ENCODE assay signal across 10 cellular contexts in the genomic region with DNA sequence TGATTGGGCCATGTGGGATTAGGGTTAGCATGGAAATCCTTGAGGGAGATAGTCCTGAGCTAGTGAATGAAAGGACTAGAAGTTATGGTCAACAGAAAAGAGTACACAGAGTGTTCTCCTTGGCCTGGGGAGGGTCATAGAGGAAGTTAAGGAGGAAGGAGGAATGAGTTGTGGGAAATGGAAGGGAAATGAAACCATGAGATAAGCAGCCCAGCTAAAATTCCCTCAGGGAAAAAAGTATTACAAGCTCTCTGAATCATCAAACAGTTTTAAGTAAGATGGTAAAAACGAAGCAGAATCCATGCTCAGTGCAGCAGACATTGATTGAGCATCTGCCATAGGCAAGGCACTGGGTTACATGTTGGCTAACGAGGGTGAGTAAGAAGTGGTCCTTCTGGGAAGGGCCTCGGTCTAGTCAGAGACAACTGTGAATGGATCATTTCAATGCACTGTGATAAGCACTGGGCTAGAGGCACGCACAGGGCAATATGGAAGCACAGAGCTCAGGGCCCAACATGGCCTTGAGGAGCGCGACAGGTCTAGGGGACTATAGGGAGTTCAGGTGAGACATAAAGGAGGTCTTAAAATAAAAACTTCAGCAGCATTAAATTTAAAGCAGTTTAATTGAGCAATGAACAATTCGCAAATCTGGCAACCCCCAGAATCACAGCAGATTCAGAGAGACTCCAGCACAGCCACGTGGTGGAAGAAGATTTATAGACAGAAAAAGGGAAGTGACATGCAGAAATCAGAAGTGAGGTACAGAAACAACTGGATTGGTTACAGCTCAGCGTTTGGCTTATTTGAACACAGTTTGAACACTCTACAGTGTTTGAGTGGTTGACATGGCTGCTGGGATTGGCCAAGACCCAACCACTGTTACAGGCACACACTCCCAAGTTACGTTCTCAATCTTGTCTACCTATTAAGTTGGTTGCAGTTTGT.
DNase-seq lines count a peak whose midpoint lies in the region; ATAC-seq and TF ChIP-seq lines count a peak whose summit lies in the region.
"Had no signal": no experiment of that assay in that cellular context is flagged by ENCODE, and none has a peak within 500 bp of the region (broad histone marks: within the 10 kb centered on the region; RNA-seq: fewer than 3 reads in every experiment).

No MANE protein-coding gene starts in this region.

- CTCF ChIA-PET in PC-3 (lab: Charles Lee), result no interaction called here

- peak overlapping the region; percentile 71 for H3K27ac ChIP-seq in PC-3 (ENCODE audit: low read length)
- H3K27ac ChIP-seq: parathyroid adenoma had no signal

- ATAC-seq in GM18868 (IDR thresholded peaks at IDR 0.05; ENCODE audit: unreplicated experiment) (peak; percentile 40), PC-3 (peak; percentile 13; the same call in 1 of the 2 replicates), sciatic nerve (peak; percentile 53)
- no peak for ATAC-seq in activated naive CD8-positive, alpha-beta T cell treated with anti-CD3 and anti-CD28 coated beads, Interleukin-2, amount 50 U/mL, for 24 hours

- H3K4me3 ChIP-seq in PC-3 (ENCODE audit: low read length), result no peak overlapping the region

- no peaks in the 10 kb centered on the region for H3K79me2 ChIP-seq in PC-3 (ENCODE audit: low read length)
- H3K79me2 ChIP-seq: parathyroid adenoma had no signal

- no peak overlapping the region for H3K4me3 Mint-ChIP-seq in glutamatergic neuron (ENCODE audit: unreplicated experiment)
- no peak overlapping the region for H3K4me3 Mint-ChIP-seq in type B pancreatic cell
- no peak overlapping the region for H3K4me3 Mint-ChIP-seq in activated naive CD8-positive, alpha-beta T cell treated with anti-CD3 and anti-CD28 coated beads, Interleukin-2, amount 50 U/mL, for 24 hours
- H3K4me3 Mint-ChIP-seq: central memory CD8-positive, alpha-beta T cell had no signal

- no peaks in the 10 kb centered on the region for H3K9me2 ChIP-seq in PC-3 (replicated peaks; ENCODE audit: low read length)

- intact Hi-C loops in PC-3 (cut with micrococcal nuclease) (no loop called here), sciatic nerve (cut with DNase I) (no loop called here)

- peaks cover 70% of the 10 kb centered on the region for H3K4me1 ChIP-seq in PC-3 (ENCODE audit: insufficient read depth, low read length)
- H3K4me1 ChIP-seq: parathyroid adenoma had no signal

- peak overlapping the region; percentile 26; the same call in 1 of the 2 replicates for H3K4me2 ChIP-seq in PC-3 (ENCODE audit: low read length)

- H3K27me3 Mint-ChIP-seq in glutamatergic neuron (ENCODE audit: unreplicated experiment), result peaks cover 2% of the 10 kb centered on the region
- H3K27me3 Mint-ChIP-seq in type B pancreatic cell, result peaks cover 27% of the 10 kb centered on the region
- peaks cover 3% of the 10 kb centered on the region for H3K27me3 Mint-ChIP-seq in activated naive CD8-positive, alpha-beta T cell treated with anti-CD3 and anti-CD28 coated beads, Interleukin-2, amount 50 U/mL, for 24 hours
- H3K27me3 Mint-ChIP-seq: central memory CD8-positive, alpha-beta T cell had no signal

- H2AFZ ChIP-seq in PC-3 (ENCODE audit: low read length), result 0 out of 2 replicates have a peak overlapping the region, but pooled peaks have one; percentile 3
- H2AFZ ChIP-seq: parathyroid adenoma had no signal

- H3K27ac Mint-ChIP-seq in glutamatergic neuron (ENCODE audit: unreplicated experiment) (no peak overlapping the region), type B pancreatic cell (no peak overlapping the region)
- H3K27ac Mint-ChIP-seq in activated naive CD8-positive, alpha-beta T cell treated with anti-CD3 and anti-CD28 coated beads, Interleukin-2, amount 50 U/mL, for 24 hours, result no peak overlapping the region

- H3K9ac ChIP-seq in PC-3 (ENCODE audit: low read length), result peak overlapping the region; percentile 19; the same call in 1 of the 2 replicates
- H3K9ac ChIP-seq: parathyroid adenoma had no signal

- no TSS peak for BruUV-seq in PC-3 (replicated peaks; lab: Mats Ljungman, UMichigan)

- no peaks in the 10 kb centered on the region for H3K36me3 ChIP-seq in PC-3 (ENCODE audit: low read depth, low read length)

- no peaks in the 10 kb centered on the region for H3K27me3 ChIP-seq in PC-3 (ENCODE audit: low read length)

- H3K36me3 Mint-ChIP-seq in glutamatergic neuron (ENCODE audit: unreplicated experiment) (no peaks in the 10 kb centered on the region), type B pancreatic cell (no peaks in the 10 kb centered on the region)
- H3K36me3 Mint-ChIP-seq in activated naive CD8-positive, alpha-beta T cell treated with anti-CD3 and anti-CD28 coated beads, Interleukin-2, amount 50 U/mL, for 24 hours (ENCODE audit: low read depth), result no peaks in the 10 kb centered on the region

- DNase-seq in PC-3 (peak; percentile 69), fibroblast of gingiva (ENCODE audit: low read depth) (peak; percentile 39), sciatic nerve (ENCODE audit: low spot score) (no peak), NCI-H1105 (lab: John Stamatoyannopoulos, UW) (no peak), glutamatergic neuron (no peak), type B pancreatic cell (ENCODE audit: extremely low spot score, unreplicated experiment) (no peak)
- no peak for DNase-seq in activated naive CD8-positive, alpha-beta T cell treated with anti-CD3 and anti-CD28 coated beads, Interleukin-2, amount 50 U/mL, for 24 hours

- H3F3A ChIP-seq in PC-3 (ENCODE audit: low read length, unreplicated experiment), result peaks cover 10% of the 10 kb centered on the region

- POLR2A ChIA-PET in PC-3 (lab: Charles Lee; ENCODE audit: unreplicated experiment), result no interaction called here

- H3K9me3 Mint-ChIP-seq in glutamatergic neuron (ENCODE audit: unreplicated experiment), result peaks cover 6% of the 10 kb centered on the region
- H3K9me3 Mint-ChIP-seq in type B pancreatic cell, result peaks cover 4% of the 10 kb centered on the region
- peaks cover 4% of the 10 kb centered on the region for H3K9me3 Mint-ChIP-seq in activated naive CD8-positive, alpha-beta T cell treated with anti-CD3 and anti-CD28 coated beads, Interleukin-2, amount 50 U/mL, for 24 hours

- H3K9me3 ChIP-seq in PC-3 (ENCODE audit: low read length), result no peaks in the 10 kb centered on the region

- H3K4me1 Mint-ChIP-seq in glutamatergic neuron (ENCODE audit: low read depth, unreplicated experiment) (peaks cover 6% of the 10 kb centered on the region), type B pancreatic cell (ENCODE audit: unreplicated experiment) (no peaks in the 10 kb centered on the region)
- peaks cover 15% of the 10 kb centered on the region for H3K4me1 Mint-ChIP-seq in activated naive CD8-positive, alpha-beta T cell treated with anti-CD3 and anti-CD28 coated beads, Interleukin-2, amount 50 U/mL, for 24 hours
- H3K4me1 Mint-ChIP-seq: central memory CD8-positive, alpha-beta T cell had no signal

- no peaks in the 10 kb centered on the region for H4K20me1 ChIP-seq in PC-3 (ENCODE audit: low read length)

- TF ChIP-seq CTCF in PC-3 (conservative IDR thresholded peaks at IDR 0.05; ENCODE audit: low read depth, low read length), result no peak
- no peak for TF ChIP-seq CTCF in glutamatergic neuron (IDR thresholded peaks at IDR 0.05; ENCODE audit: partially characterized antibody, unreplicated experiment)
- TF ChIP-seq CTCF in type B pancreatic cell (conservative IDR thresholded peaks at IDR 0.05), result no peak

Comparison
In these comparisons a context has a peak if more than half of its experiments do, and no peak if none do; other contexts are left out.
1. DNase-seq: peak in PC-3 (single experiment) and fibroblast of gingiva (single experiment); none in sciatic nerve (single experiment), NCI-H1105 (single experiment), glutamatergic neuron (single experiment), type B pancreatic cell (single experiment) and activated naive CD8-positive, alpha-beta T cell treated with anti-CD3 and anti-CD28 coated beads, Interleukin-2, amount 50 U/mL, for 24 hours (single experiment).